13 cellular contexts compared by ENCODE assay signal in genomic region chr20:58144071-58144470, GRCh38.
DNase-seq lines count a peak whose midpoint lies in the region; ATAC-seq, FAIRE-seq and TF ChIP-seq lines count a peak whose summit lies in the region.
"Had no signal": no experiment of that assay in that cellular context is flagged by ENCODE, and none has a peak within 500 bp of the region (broad histone marks: within the 10 kb centered on the region; RNA-seq: fewer than 3 reads in every experiment).

No MANE protein-coding gene starts in this region.

- no peak for FAIRE-seq in kidney (lab: Jason Lieb, UNC)

- in situ Hi-C loops in HAP-1 (cut with MboI; ENCODE audit: low sequenced_read_pairs), result no loop called here

- H3K4me3 ChIP-seq in kidney (ENCODE audit: low read length in 2 of 2), result no peak overlapping the region
- H3K4me3 ChIP-seq in suprapubic skin, result no peak overlapping the region
- no peak overlapping the region for H3K4me3 ChIP-seq in HAP-1
- H3K4me3 ChIP-seq: BLaER1, GM23248 had no signal

- no peak overlapping the region for H3K9ac ChIP-seq in kidney (ENCODE audit: low read length in 2 of 2)
- H3K9ac ChIP-seq: BLaER1, GM23248 had no signal

- TF ChIP-seq EP300 in suprapubic skin (IDR thresholded peaks at IDR 0.05), result no peak

- TF ChIP-seq POLR2A in suprapubic skin (IDR thresholded peaks at IDR 0.05), result no peak

- H3K9me3 ChIP-seq in kidney (ENCODE audit: control insufficient read depth in 1 of 2, low read length in 2 of 2) (no peaks in the 10 kb centered on the region), suprapubic skin (no peaks in the 10 kb centered on the region), HAP-1 (no peaks in the 10 kb centered on the region)

- DNase-seq in cardiac septum (ENCODE audit: low spot score) (peak; percentile 19), left ventricle myocardium superior (no peak), kidney (peak; percentile 23), suprapubic skin (ENCODE audit: low spot score in 2 of 2) (peak; percentile 40 to 52), H4 (ENCODE audit: low spot score) (no peak), HAP-1 (ENCODE audit: low spot score in 2 of 2) (no peak)
- DNase-seq: 8988T; AML-193; CD4-positive, CD25-positive, alpha-beta regulatory T cell; GM23248; H7 had no signal

- H3K4me1 ChIP-seq in kidney (ENCODE audit: control insufficient read depth in 1 of 2, insufficient read depth in 1 of 2, low read depth in 1 of 2, low read length in 2 of 2), result no peaks in the 10 kb centered on the region
- H3K4me1 ChIP-seq in suprapubic skin, result peaks cover 5% of the 10 kb centered on the region
- no peaks in the 10 kb centered on the region for H3K4me1 ChIP-seq in HAP-1

- H3K27me3 ChIP-seq in suprapubic skin (peaks cover 22% of the 10 kb centered on the region), HAP-1 (ENCODE audit: low read depth) (no peaks in the 10 kb centered on the region)
- H3K27me3 ChIP-seq: BLaER1 had no signal

- no peaks in the 10 kb centered on the region for H3K36me3 ChIP-seq in kidney (ENCODE audit: control insufficient read depth in 1 of 2, insufficient read depth in 2 of 2, low read length in 2 of 2)
- H3K36me3 ChIP-seq in suprapubic skin, result no peaks in the 10 kb centered on the region
- no peaks in the 10 kb centered on the region for H3K36me3 ChIP-seq in HAP-1 (replicated peaks)
- H3K36me3 ChIP-seq: BLaER1 had no signal

- TF ChIP-seq CTCF in kidney (IDR thresholded peaks at IDR 0.05; ENCODE audit: borderline replicate concordance, extremely low read depth, insufficient read depth) (no peak), suprapubic skin (IDR thresholded peaks at IDR 0.05) (no peak)

- WGBS in suprapubic skin, result 84% methylated on average over 9 of the region's 9 CpGs

- H3K27ac ChIP-seq in kidney (ENCODE audit: low read depth in 2 of 2, low read length in 2 of 2) (no peak overlapping the region), suprapubic skin (no peak overlapping the region)
- H3K27ac ChIP-seq: BLaER1, GM23248 had no signal

- intact Hi-C loops in cardiac septum (cut with DNase I) (no loop called here), left ventricle myocardium superior (cut with micrococcal nuclease) (no loop called here), kidney (cut with DNase I) (no loop called here)

- no peak for ATAC-seq in left ventricle myocardium superior
- ATAC-seq in GM18519 (IDR thresholded peaks at IDR 0.05; ENCODE audit: low FRiP score, unreplicated experiment), result no peak

Comparison
In these comparisons a context has a peak if more than half of its experiments do, and no peak if none do; other contexts are left out.
1. DNase-seq: peak in cardiac septum (single experiment), kidney (single experiment) and suprapubic skin (2 of 2); none in left ventricle myocardium superior (single experiment), H4 (single experiment) and HAP-1 (0 of 2).